15 cellular contexts compared by ENCODE assay signal in the genomic region with DNA sequence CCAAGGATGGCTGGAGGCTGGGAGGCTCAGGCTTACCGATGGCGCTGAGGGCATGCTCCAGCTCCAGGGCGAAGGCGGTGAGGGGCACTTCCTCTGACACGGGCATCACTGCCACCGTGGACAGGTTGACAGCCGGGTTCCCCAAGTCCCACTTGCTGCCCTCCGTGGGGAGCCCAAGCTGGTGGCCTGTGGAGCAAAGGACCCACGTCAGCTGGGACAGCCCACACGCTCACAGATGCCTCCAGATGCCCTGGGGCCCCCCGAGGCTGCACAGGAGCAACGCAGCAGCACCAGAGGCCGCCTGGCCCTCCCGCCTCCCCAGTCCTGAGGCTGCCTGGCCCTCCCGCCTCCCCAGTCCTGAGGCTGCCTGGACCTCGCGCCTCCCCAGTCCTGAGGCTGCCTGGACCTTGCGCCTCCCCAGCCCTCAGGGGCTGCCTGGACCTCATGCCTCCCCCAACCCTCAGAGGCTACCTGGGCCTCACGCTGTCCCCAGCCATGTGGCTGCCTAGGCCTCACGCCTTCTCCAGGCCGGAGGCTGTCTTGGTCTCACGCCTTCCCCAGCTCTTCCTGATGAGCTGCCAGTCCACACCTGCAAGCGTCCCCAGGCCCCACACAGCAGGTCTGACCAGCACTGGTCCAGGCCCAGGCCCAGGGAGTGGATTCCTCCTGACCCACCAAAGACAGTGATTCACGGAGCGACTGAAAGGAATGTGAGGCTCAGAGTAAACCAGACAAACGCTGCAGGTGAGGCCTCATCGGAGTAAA. TPM values are rescaled to one million over a fixed set of nuclear protein-coding genes. Genes with fewer than 3 reads are reported as not detected.
"Had no signal": no experiment of that assay in that cellular context is flagged by ENCODE, and none has a peak within 500 bp of the region (broad histone marks: within the 10 kb centered on the region; RNA-seq: fewer than 3 reads in every experiment).

No MANE protein-coding gene starts in this region.

- H3K4me3 ChIP-seq: coronary artery, gastrocnemius medialis, lung, ovary had no signal

- H3K27me3 ChIP-seq: gastrocnemius medialis, ovary had no signal

- DNase-seq: activated CD4-positive, alpha-beta T cell treated with anti-CD3 and anti-CD28 coated beads, Interleukin-2, amount 10 ng/mL, durations not matched to agents 24 days and 14 days; activated CD8-positive, alpha-beta memory T cell treated with anti-CD3 and anti-CD28 coated beads for 24 hours; activated naive CD4-positive, alpha-beta T cell treated with anti-CD3 and anti-CD28 coated beads for 36 hours; activated T-cell treated with anti-CD3 and anti-CD28 coated beads for 4 hours; caudate nucleus; effector CD8-positive, alpha-beta T cell; gastrocnemius medialis; stimulated activated CD4-positive, alpha-beta T cell treated with anti-CD3 and anti-CD28 coated beads, Interleukin-4, amount 100 ng/mL, for 1 hour; stimulated activated CD8-positive, alpha-beta memory T cell treated with anti-CD3 and anti-CD28 coated beads, Interleukin-4, amount 100 ng/mL, for 48 hours; T-cell had no signal

- H3K9me3 ChIP-seq: gastrocnemius medialis, ovary had no signal

- H3K27ac ChIP-seq: coronary artery, gastrocnemius medialis, ovary had no signal

- ATAC-seq: activated T-helper 17 cell treated with anti-CD3 and anti-CD28 coated beads, Interleukin-2, amount 50 U/mL, for 72 hours; gastrocnemius medialis; T-cell had no signal

- H3K36me3 ChIP-seq: ovary had no signal

RNA-seq across cellular contexts. Expression of gene ENTPD8, which starts 43.6 kb away (rescaled TPM):
- total RNA-seq: activated CD4-positive, alpha-beta T cell treated with anti-CD3 and anti-CD28 coated beads, Interleukin-2, amount 10 ng/mL, durations not matched to agents 24 days and 14 days; activated naive CD4-positive, alpha-beta T cell treated with anti-CD3 and anti-CD28 coated beads for 36 hours; activated T-helper 17 cell treated with anti-CD3 and anti-CD28 coated beads, Interleukin-2, amount 50 U/mL, for 72 hours; T-cell; temporal lobe had no signal
